Comparison of ENCODE assay signal across 2 cellular contexts in genomic region chr1:4767308-4767707, GRCh38.
TF ChIP-seq lines count a peak whose summit lies in the region.

No MANE protein-coding gene starts in this region.

TF ChIP-seq in HepG2, 621 proteins besides CTCF, POLR2A, EP300 and RAD21 (continued from another document and continues in another):
- TF ChIP-seq LCORL (IDR thresholded peaks at IDR 0.05) (peak; percentile 43; the same call in 1 of the 2 replicates), LCORL (CRISPR knock-in tag; IDR thresholded peaks at IDR 0.05) (no peak), MAF1 (CRISPR knock-in tag; IDR thresholded peaks at IDR 0.05; ENCODE audit: borderline replicate concordance) (no peak), SRSF1 (optimal IDR thresholded peaks at IDR 0.05; ENCODE audit: low read depth, low read length) (no peak), HDAC2 (CRISPR knock-in tag; IDR thresholded peaks at IDR 0.05) (no peak), ZNF335 (CRISPR knock-in tag; IDR thresholded peaks at IDR 0.05) (no peak), TRIM22 (IDR thresholded peaks at IDR 0.05) (peak; percentile 81; the same call in 1 of the 2 replicates), ZNF556 (CRISPR knock-in tag; IDR thresholded peaks at IDR 0.05; ENCODE audit: borderline replicate concordance) (no peak), ZNF790 (CRISPR knock-in tag; IDR thresholded peaks at IDR 0.05; ENCODE audit: borderline replicate concordance) (no peak), ZNF451 (CRISPR knock-in tag; IDR thresholded peaks at IDR 0.05) (no peak), MATR3 (CRISPR knock-in tag; IDR thresholded peaks at IDR 0.05) (no peak), ZNF691 (CRISPR knock-in tag; IDR thresholded peaks at IDR 0.05; ENCODE audit: borderline replicate concordance, low read depth) (no peak), CBX1 (IDR thresholded peaks at IDR 0.05; ENCODE audit: low read depth) (no peak), HNRNPL (IDR thresholded peaks at IDR 0.05; ENCODE audit: low read depth, low read length) (no peak), ZNF724P (CRISPR knock-in tag; IDR thresholded peaks at IDR 0.05; ENCODE audit: borderline replicate concordance) (no peak), ZFP41 (CRISPR knock-in tag; IDR thresholded peaks at IDR 0.05; ENCODE audit: borderline replicate concordance) (no peak), HNRNPK (IDR thresholded peaks at IDR 0.05; ENCODE audit: low read depth, low read length, poor library complexity, severe bottlenecking) (no peak), ZMAT3 (CRISPR knock-in tag; conservative IDR thresholded peaks at IDR 0.05) (no peak), ZNF24 (IDR thresholded peaks at IDR 0.05) (no peak), AKAP8 (CRISPR knock-in tag; IDR thresholded peaks at IDR 0.05) (no peak), TBP (CRISPR knock-in tag; IDR thresholded peaks at IDR 0.05) (no peak), ATF7 (IDR thresholded peaks at IDR 0.05) (peak; percentile 28; the same call in 1 of the 2 replicates), ATF7 (CRISPR knock-in tag; IDR thresholded peaks at IDR 0.05) (no peak), MXD4 (CRISPR knock-in tag; IDR thresholded peaks at IDR 0.05) (no peak), ZNF740 (CRISPR knock-in tag; IDR thresholded peaks at IDR 0.05) (no peak), ARID2 (CRISPR knock-in tag; IDR thresholded peaks at IDR 0.05; ENCODE audit: borderline replicate concordance) (no peak), SALL2 (CRISPR knock-in tag; IDR thresholded peaks at IDR 0.05) (no peak), ZNF782 (CRISPR knock-in tag; IDR thresholded peaks at IDR 0.05; ENCODE audit: borderline replicate concordance) (no peak), SOX6 (IDR thresholded peaks at IDR 0.05) (peak; percentile 81; the same call in 1 of the 2 replicates), SOX6 (CRISPR knock-in tag; IDR thresholded peaks at IDR 0.05) (no peak), SAP130 (CRISPR knock-in tag; IDR thresholded peaks at IDR 0.05; ENCODE audit: low read depth) (no peak), CREB1 (IDR thresholded peaks at IDR 0.05) (peak; percentile 93), CREB1 (CRISPR knock-in tag; IDR thresholded peaks at IDR 0.05) (no peak), NFIC (IDR thresholded peaks at IDR 0.05; ENCODE audit: low read length) (no peak), ZNF841 (CRISPR knock-in tag; IDR thresholded peaks at IDR 0.05; ENCODE audit: borderline replicate concordance) (no peak), PHB2 (IDR thresholded peaks at IDR 0.05; ENCODE audit: partially characterized antibody) (peak; percentile 78), ZBTB7B (CRISPR knock-in tag; IDR thresholded peaks at IDR 0.05) (no peak), SNRNP70 (IDR thresholded peaks at IDR 0.05; ENCODE audit: low read depth, low read length) (no peak), MNT (IDR thresholded peaks at IDR 0.05) (0 out of 2 replicates have a peak, but pooled peaks have one; percentile 8), E2F5 (CRISPR knock-in tag; conservative IDR thresholded peaks at IDR 0.05) (no peak), PRMT3 (CRISPR knock-in tag; IDR thresholded peaks at IDR 0.05; ENCODE audit: borderline replicate concordance, low read depth) (no peak), ZFY (CRISPR knock-in tag; IDR thresholded peaks at IDR 0.05) (no peak), ZNF225 (CRISPR knock-in tag; IDR thresholded peaks at IDR 0.05) (no peak)

TF ChIP-seq in K562, 482 proteins besides CTCF, POLR2A, EP300 and RAD21 (continued from another document):
- no peak for TF ChIP-seq HINFP (tag; conservative IDR thresholded peaks at IDR 0.05; ENCODE audit: low read depth)
TF ChIP-seq in K562: peak in this region for 1.
